20 cellular contexts compared by ENCODE assay signal in genomic region chr11:91078221-91078620, GRCh38.
"Had no signal": no experiment of that assay in that cellular context is flagged by ENCODE, and none has a peak within 500 bp of the region (broad histone marks: within the 10 kb centered on the region; RNA-seq: fewer than 3 reads in every experiment).

No MANE protein-coding gene starts in this region.

- DNase-seq: activated CD4-positive, alpha-beta T cell treated with anti-CD3 and anti-CD28 coated beads, Interleukin-2, amount 50 U/mL, for 1 hour; activated CD4-positive, CD25-positive, alpha-beta regulatory T cell treated with anti-CD3 and anti-CD28 coated beads, Interleukin-2, amount 50 U/mL, for 72 hours; activated CD8-positive, alpha-beta memory T cell treated with anti-CD3 and anti-CD28 coated beads, Interleukin-2, amount 50 U/mL, for 4 hours; activated effector memory CD4-positive, alpha-beta T cell treated with Interleukin-2 at 50 U/mL for 16 hours; activated naive CD4-positive, alpha-beta T cell treated with anti-CD3 and anti-CD28 coated beads, Interleukin-2, amount 10 ng/mL, durations not matched to agents 7 days and 5 days; activated naive CD8-positive, alpha-beta T cell treated with anti-CD3 and anti-CD28 coated beads, Interleukin-2, amount 50 U/mL, for 24 hours; activated T-cell treated with anti-CD3 and anti-CD28 coated beads, Interleukin-2, amount 50 U/mL, for 4 hours; anterior cingulate cortex; erythroblast; foreskin melanocyte; hypothalamus; lower lobe of right lung; pancreas; sigmoid colon; stimulated activated CD4-positive, alpha-beta T cell treated with anti-CD3 and anti-CD28 coated beads, Interleukin-4, amount 100 ng/mL, for 24 hours; stomach had no signal

- ATAC-seq: activated naive CD8-positive, alpha-beta T cell treated with anti-CD3 and anti-CD28 coated beads, Interleukin-2, amount 50 U/mL, for 24 hours; activated T-cell treated with anti-CD3 and anti-CD28 coated beads, Interleukin-2, amount 50 U/mL, for 4 hours; lower lobe of right lung; natural killer cell treated with Interleukin-12 subunit alpha and Interleukin-12 subunit beta and Interleukin-15 and Interleukin-18, amount 100 ng/mL, for 72 hours; pancreas; stimulated activated effector memory CD8-positive, alpha-beta T cell treated with anti-CD3 and anti-CD28 coated beads, Interleukin-12 subunit alpha, Interleukin-12 subunit beta, amount 100 ng/mL, for 72 hours had no signal

- H3K4me1 ChIP-seq: lower lobe of right lung, pancreas, sigmoid colon, stomach had no signal

- H3K36me3 ChIP-seq: lower lobe of right lung, neutrophil, pancreas, sigmoid colon, stomach had no signal

- H3K27ac ChIP-seq: coronary artery, lower lobe of right lung, neutrophil, pancreas, sigmoid colon, stomach had no signal

- H3K27me3 ChIP-seq: neutrophil, pancreas, sigmoid colon, stomach had no signal

- H3K4me3 ChIP-seq: coronary artery, lower lobe of right lung, pancreas, sigmoid colon, stomach had no signal

- H3K9me3 ChIP-seq: lower lobe of right lung, neutrophil, pancreas, stomach had no signal
